Comparison of ENCODE assay signal across 18 cellular contexts in the genomic region with DNA sequence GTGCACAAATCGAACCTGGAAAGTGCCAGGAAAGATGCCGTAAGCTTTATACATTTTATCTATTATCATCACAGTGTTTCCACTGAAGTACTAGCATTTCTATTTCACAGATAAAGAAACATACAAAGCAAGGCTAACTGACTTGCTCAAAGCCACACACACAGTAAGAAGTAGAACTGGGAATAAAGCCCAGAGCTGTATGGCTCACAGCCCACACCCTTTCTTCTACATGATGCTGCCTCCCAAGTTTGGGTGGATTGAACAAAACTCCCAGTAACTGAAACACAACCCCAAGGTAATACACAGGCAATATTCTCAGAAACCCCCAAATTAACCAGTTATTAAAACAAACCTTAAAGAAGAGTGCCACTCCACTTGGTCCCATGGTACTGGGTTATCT.
A peak's percentile ranks its signal among the peaks of the same experiment; 100 is the strongest.
DNase-seq lines count a peak whose midpoint lies in the region; ATAC-seq and TF ChIP-seq lines count a peak whose summit lies in the region.
"Had no signal": no experiment of that assay in that cellular context is flagged by ENCODE, and none has a peak within 500 bp of the region (broad histone marks: within the 10 kb centered on the region; RNA-seq: fewer than 3 reads in every experiment).

No MANE protein-coding gene starts in this region.

- H3K36me3 ChIP-seq in MM.1S (replicated peaks; ENCODE audit: insufficient read depth, low read length): peaks cover 13% of the 10 kb centered on the region; the same call in 1 of the 2 replicates
- H3K36me3 ChIP-seq: BE2C had no signal

- H3K27ac ChIP-seq in MM.1S (ENCODE audit: low read length): peak overlapping the region; percentile 80; the same call in 1 of the 2 replicates

- peaks cover 8% of the 10 kb centered on the region for H3K4me1 ChIP-seq in MM.1S (ENCODE audit: low read length)
- H3K4me1 ChIP-seq: BE2C had no signal

- H3K9me2 ChIP-seq in MM.1S (replicated peaks; ENCODE audit: insufficient read depth, low read length): no peaks in the 10 kb centered on the region
- H3K9me2 ChIP-seq: SK-N-SH had no signal

- H3F3A ChIP-seq in MM.1S (ENCODE audit: insufficient read depth, low read length): peaks cover 9% of the 10 kb centered on the region; the same call in 1 of the 2 replicates

- H3K9ac ChIP-seq in MM.1S (ENCODE audit: low read length): no peak overlapping the region
- H3K9ac ChIP-seq: SK-N-SH had no signal

- peaks cover 24% of the 10 kb centered on the region for H3K79me2 ChIP-seq in MM.1S (ENCODE audit: low read length)

- TF ChIP-seq CTCF in MM.1S (IDR thresholded peaks at IDR 0.05; ENCODE audit: low read length): no peak

- no peak overlapping the region for H2AFZ ChIP-seq in MM.1S (ENCODE audit: low read length)

- H3K4me2 ChIP-seq in MM.1S (ENCODE audit: low read depth, low read length): no peak overlapping the region
- H3K4me2 ChIP-seq: SK-N-SH had no signal

- no peaks in the 10 kb centered on the region for H3K27me3 ChIP-seq in MM.1S (replicated peaks; ENCODE audit: insufficient read depth, low read length)
- H3K27me3 ChIP-seq: BE2C had no signal

- no peak overlapping the region for H3K4me3 ChIP-seq in MM.1S (ENCODE audit: low read length)
- H3K4me3 ChIP-seq: K562 had no signal

- no peak for ATAC-seq in activated CD4-positive, CD25-positive, alpha-beta regulatory T cell treated with anti-CD3 and anti-CD28 coated beads, Interleukin-2, amount 50 U/mL, for 24 hours
- ATAC-seq in HG03159 (IDR thresholded peaks at IDR 0.05; ENCODE audit: unreplicated experiment): no peak
- ATAC-seq: K562 had no signal

- no peaks in the 10 kb centered on the region for H3K9me3 ChIP-seq in MM.1S (replicated peaks; ENCODE audit: insufficient read depth, low read length)
- H3K9me3 ChIP-seq: BE2C, SK-N-SH had no signal

- no peaks in the 10 kb centered on the region for H4K20me1 ChIP-seq in MM.1S (ENCODE audit: insufficient read depth, low read length)

- no peak for DNase-seq in MM.1S
- peak; percentile 14 for DNase-seq in fibroblast of gingiva (ENCODE audit: low read depth)
- DNase-seq in inferior parietal cortex (ENCODE audit: extremely low spot score): peak; percentile 16
- peak; percentile 23 for DNase-seq in stromal cell of bone marrow (ENCODE audit: low read depth)
- no peak for DNase-seq in COLO829 (ENCODE audit: low spot score)
- no peak for DNase-seq in germinal center (ENCODE audit: low spot score)
- DNase-seq: BE2C; Calu3; CD4-positive, CD25-positive, alpha-beta regulatory T cell; DMS53; EL; NCI-H82; OCI-M1; SHP77; SK-N-SH had no signal

Comparison
In these comparisons a context has a peak if more than half of its experiments do, and no peak if none do; other contexts are left out.
1. DNase-seq: peak in fibroblast of gingiva (single experiment), inferior parietal cortex (single experiment) and stromal cell of bone marrow (single experiment); none in MM.1S (single experiment), COLO829 (single experiment) and germinal center (single experiment).